21 cellular contexts compared by ENCODE assay signal in genomic region chr13:61095885-61096284, GRCh38.
DNase-seq lines count a peak whose midpoint lies in the region; ATAC-seq and TF ChIP-seq lines count a peak whose summit lies in the region.
"Had no signal": no experiment of that assay in that cellular context is flagged by ENCODE, and none has a peak within 500 bp of the region (broad histone marks: within the 10 kb centered on the region; RNA-seq: fewer than 3 reads in every experiment).

No MANE protein-coding gene starts in this region.

- no peaks in the 10 kb centered on the region for H3K4me1 ChIP-seq in breast epithelium
- H3K4me1 ChIP-seq in mesendoderm (ENCODE audit: control insufficient read depth, low read depth, low read length): no peaks in the 10 kb centered on the region
- no peaks in the 10 kb centered on the region for H3K4me1 ChIP-seq in gastrocnemius medialis
- H3K4me1 ChIP-seq in BE2C: no peaks in the 10 kb centered on the region
- H3K4me1 ChIP-seq: BLaER1 treated with 17β-estradiol and CSF1 and Interleukin-3, amounts not matched to agents 10 nM and 100 nM; HAP-1 had no signal

- POLR2A ChIA-PET in MCF 10A (lab: Yijun Ruan, JAX): no interaction called here

- H3K27ac Mint-ChIP-seq in MCF 10A (ENCODE audit: low read depth, unreplicated experiment): no peak overlapping the region
- H3K27ac Mint-ChIP-seq: B cell; CD14-positive monocyte; CD4-positive, alpha-beta T cell; CD8-positive, alpha-beta memory T cell; HFFc6 had no signal

- H2BK5ac ChIP-seq in mesendoderm (ENCODE audit: low read length): no peak overlapping the region

- H3K23ac ChIP-seq in mesendoderm (ENCODE audit: low read length): no peak overlapping the region

- H2BK15ac ChIP-seq in mesendoderm (replicated peaks; ENCODE audit: low read depth): peak overlapping the region; percentile 96

- peaks cover 15% of the 10 kb centered on the region for H3K9me3 Mint-ChIP-seq in MCF 10A (ENCODE audit: unreplicated experiment)

- H2AK5ac ChIP-seq in mesendoderm (ENCODE audit: low read length): no peak overlapping the region

- H3K27ac ChIP-seq in breast epithelium (no peak overlapping the region), mesendoderm (ENCODE audit: low read depth, low read length) (no peak overlapping the region), gastrocnemius medialis (no peak overlapping the region)
- H3K27ac ChIP-seq: 22Rv1; BLaER1 treated with 17β-estradiol and CSF1 and Interleukin-3, amounts not matched to agents 10 nM and 100 nM had no signal

- intact Hi-C loops in MCF 10A (cut with micrococcal nuclease): no loop called here
- intact Hi-C loops in breast epithelium (cut with DNase I; ENCODE audit: low total_unique reads): no loop called here
- intact Hi-C loops in gastrocnemius medialis (cut with DNase I; ENCODE audit: low total_unique reads): no loop called here

- BruUV-seq in MCF 10A (replicated peaks; lab: Mats Ljungman, UMichigan): no TSS peak

- TF ChIP-seq CTCF in MCF 10A (IDR thresholded peaks at IDR 0.05; ENCODE audit: unreplicated experiment) (no peak), breast epithelium (IDR thresholded peaks at IDR 0.05) (no peak), epithelial cell of esophagus (IDR thresholded peaks at IDR 0.05; ENCODE audit: insufficient read depth, low read depth, low read length, missing control alignments) (no peak), gastrocnemius medialis (IDR thresholded peaks at IDR 0.05 in 4 of 5, conservative IDR thresholded peaks at IDR 0.05 in 1 of 5) (no peak), BE2C (IDR thresholded peaks at IDR 0.05; ENCODE audit: low read depth, low read length) (no peak)

- TF ChIP-seq POLR2A in breast epithelium (IDR thresholded peaks at IDR 0.05) (no peak), gastrocnemius medialis (IDR thresholded peaks at IDR 0.05) (no peak)

- in situ Hi-C loops in gastrocnemius medialis (cut with MboI; ENCODE audit: low sequenced_read_pairs in 4 of 4): no loop called here

- H3K4me1 Mint-ChIP-seq in MCF 10A (ENCODE audit: insufficient read depth, unreplicated experiment): no peaks in the 10 kb centered on the region
- H3K4me1 Mint-ChIP-seq: B cell; CD14-positive monocyte; CD8-positive, alpha-beta memory T cell had no signal

- CTCF ChIA-PET in MCF 10A (lab: Yijun Ruan, JAX): no interaction called here

- peak; percentile 4 for DNase-seq in MCF 10A (ENCODE audit: unreplicated experiment)
- DNase-seq in breast epithelium (ENCODE audit: low spot score in 2 of 2): no peak
- peak; percentile 85 for DNase-seq in epithelial cell of esophagus (ENCODE audit: low read depth)
- DNase-seq in mesendoderm: no peak
- DNase-seq in activated CD4-positive, alpha-beta T cell treated with anti-CD3 and anti-CD28 coated beads for 1 hour: no peak
- DNase-seq in gastrocnemius medialis: no peak
- no peak for DNase-seq in BE2C
- DNase-seq: Calu3; CD4-positive, alpha-beta T cell; CD8-positive, alpha-beta memory T cell; COR-L47; DMS53; DMS79 treated with DMSO at 0.1 percent for 48 hours; GF-D8; GOT3; HFFc6 had no signal

- H3K18ac ChIP-seq in mesendoderm (ENCODE audit: low read length): no peak overlapping the region

- no peak overlapping the region for H3K9ac ChIP-seq in mesendoderm (ENCODE audit: low read length)
- H3K9ac ChIP-seq: BLaER1 treated with 17β-estradiol and CSF1 and Interleukin-3, amounts not matched to agents 10 nM and 100 nM had no signal

- H3K79me2 ChIP-seq in mesendoderm (ENCODE audit: control insufficient read depth, insufficient read depth, low read length): no peaks in the 10 kb centered on the region

- H3K36me3 Mint-ChIP-seq in MCF 10A (ENCODE audit: insufficient read depth, unreplicated experiment): no peaks in the 10 kb centered on the region
- H3K36me3 Mint-ChIP-seq: CD14-positive monocyte; CD8-positive, alpha-beta memory T cell had no signal

- no peaks in the 10 kb centered on the region for H3K79me1 ChIP-seq in mesendoderm (ENCODE audit: low read length)

- no peak overlapping the region for H2BK120ac ChIP-seq in mesendoderm (ENCODE audit: low read depth, low read length)

- H3K4ac ChIP-seq in mesendoderm (ENCODE audit: low read depth, low read length): peak overlapping the region; percentile 55

- no peak overlapping the region for H4K5ac ChIP-seq in mesendoderm (ENCODE audit: low read length)

- H3K9me3 ChIP-seq in breast epithelium: no peaks in the 10 kb centered on the region
- H3K9me3 ChIP-seq in gastrocnemius medialis: no peaks in the 10 kb centered on the region
- no peaks in the 10 kb centered on the region for H3K9me3 ChIP-seq in BE2C
- H3K9me3 ChIP-seq: HAP-1 had no signal

- H3K4me2 ChIP-seq in mesendoderm (ENCODE audit: low read length): no peak overlapping the region
- H3K4me2 ChIP-seq: BLaER1 treated with 17β-estradiol and CSF1 and Interleukin-3, amounts not matched to agents 10 nM and 100 nM had no signal

- no peak overlapping the region for H3K4me3 Mint-ChIP-seq in MCF 10A (ENCODE audit: unreplicated experiment)
- H3K4me3 Mint-ChIP-seq: B cell; CD14-positive monocyte; CD4-positive, alpha-beta T cell; CD8-positive, alpha-beta memory T cell; HFFc6 had no signal

- no peaks in the 10 kb centered on the region for H3K27me3 ChIP-seq in breast epithelium
- no peaks in the 10 kb centered on the region for H3K27me3 ChIP-seq in mesendoderm (ENCODE audit: insufficient read depth, low read length, poor library complexity)
- no peaks in the 10 kb centered on the region for H3K27me3 ChIP-seq in gastrocnemius medialis
- no peaks in the 10 kb centered on the region for H3K27me3 ChIP-seq in BE2C
- H3K27me3 ChIP-seq: BLaER1 treated with 17β-estradiol and CSF1 and Interleukin-3, amounts not matched to agents 10 nM and 100 nM had no signal

- H3K36me3 ChIP-seq in breast epithelium: no peaks in the 10 kb centered on the region
- no peaks in the 10 kb centered on the region for H3K36me3 ChIP-seq in mesendoderm (ENCODE audit: control insufficient read depth, insufficient read depth, low read length)
- no peaks in the 10 kb centered on the region for H3K36me3 ChIP-seq in gastrocnemius medialis
- H3K36me3 ChIP-seq in BE2C: no peaks in the 10 kb centered on the region
- H3K36me3 ChIP-seq: BLaER1 treated with 17β-estradiol and CSF1 and Interleukin-3, amounts not matched to agents 10 nM and 100 nM; HAP-1 had no signal

- ATAC-seq in gastrocnemius medialis: no peak

- H3K4me3 ChIP-seq in breast epithelium (no peak overlapping the region), epithelial cell of esophagus (ENCODE audit: low read length) (no peak overlapping the region), mesendoderm (ENCODE audit: low read length) (no peak overlapping the region), gastrocnemius medialis (no peak overlapping the region), BE2C (ENCODE audit: low read depth, low read length) (no peak overlapping the region)
- H3K4me3 ChIP-seq: BLaER1 treated with 17β-estradiol and CSF1 and Interleukin-3, amounts not matched to agents 10 nM and 100 nM; HAP-1 had no signal

- no peak overlapping the region for H3K56ac ChIP-seq in mesendoderm (ENCODE audit: low read length)

- H3K27me3 Mint-ChIP-seq in MCF 10A (ENCODE audit: insufficient read depth, unreplicated experiment): no peaks in the 10 kb centered on the region
- H3K27me3 Mint-ChIP-seq: B cell; CD4-positive, alpha-beta T cell; CD8-positive, alpha-beta memory T cell had no signal

- no peak overlapping the region for H4K8ac ChIP-seq in mesendoderm (ENCODE audit: low read depth, low read length)

Comparison
In these comparisons a context has a peak if more than half of its experiments do, and no peak if none do; other contexts are left out.
1. DNase-seq: peak in MCF 10A (single experiment) and epithelial cell of esophagus (single experiment); none in breast epithelium (0 of 2), mesendoderm (single experiment), activated CD4-positive, alpha-beta T cell treated with anti-CD3 and anti-CD28 coated beads for 1 hour (single experiment), gastrocnemius medialis (0 of 2) and BE2C (single experiment).